In the genomic region with DNA sequence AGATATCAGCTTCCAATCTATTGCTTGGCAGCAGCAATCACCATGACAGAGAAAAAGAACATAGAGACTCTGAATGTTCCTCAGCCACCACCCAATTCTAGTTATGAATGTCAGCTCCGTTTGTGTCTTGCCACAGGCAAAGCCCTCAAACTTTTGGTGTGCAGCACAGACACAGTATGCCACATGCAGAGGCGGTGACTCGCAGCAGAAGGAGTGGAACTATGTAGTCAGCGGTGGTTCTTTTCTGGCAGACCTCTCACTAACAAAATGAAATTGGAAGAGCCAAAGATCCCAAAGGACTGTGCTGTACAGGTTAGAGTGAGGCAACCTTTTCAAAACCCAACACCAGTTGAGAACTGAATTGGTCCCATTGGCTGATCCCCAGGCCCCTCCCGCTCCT, we compare ENCODE assay signal across 1 cellular context.
TF ChIP-seq lines count a peak whose summit lies in the region.

No MANE protein-coding gene starts in this region.

TF ChIP-seq in IMR-90, 13 proteins besides CTCF, POLR2A, EP300 and RAD21 (continued from another document):
- TF ChIP-seq, protein P1, sequence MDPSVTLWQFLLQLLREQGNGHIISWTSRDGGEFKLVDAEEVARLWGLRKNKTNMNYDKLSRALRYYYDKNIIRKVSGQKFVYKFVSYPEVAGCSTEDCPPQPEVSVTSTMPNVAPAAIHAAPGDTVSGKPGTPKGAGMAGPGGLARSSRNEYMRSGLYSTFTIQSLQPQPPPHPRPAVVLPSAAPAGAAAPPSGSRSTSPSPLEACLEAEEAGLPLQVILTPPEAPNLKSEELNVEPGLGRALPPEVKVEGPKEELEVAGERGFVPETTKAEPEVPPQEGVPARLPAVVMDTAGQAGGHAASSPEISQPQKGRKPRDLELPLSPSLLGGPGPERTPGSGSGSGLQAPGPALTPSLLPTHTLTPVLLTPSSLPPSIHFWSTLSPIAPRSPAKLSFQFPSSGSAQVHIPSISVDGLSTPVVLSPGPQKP (IDR thresholded peaks at IDR 0.05; ENCODE audit: borderline replicate concordance, low read depth, low read length) = no peak
- TF ChIP-seq MAFK (IDR thresholded peaks at IDR 0.05; ENCODE audit: low read depth, low read length) = no peak
- TF ChIP-seq MAZ (IDR thresholded peaks at IDR 0.05; ENCODE audit: borderline replicate concordance, low read depth, low read length) = no peak
- TF ChIP-seq SMC3 (IDR thresholded peaks at IDR 0.05; ENCODE audit: low read depth, low read length) = no peak
- TF ChIP-seq RCOR1 (IDR thresholded peaks at IDR 0.05; ENCODE audit: insufficient replicate concordance, low read length) = no peak
- no peak for TF ChIP-seq CHD1 (IDR thresholded peaks at IDR 0.05; ENCODE audit: low read depth, low read length)
- no peak for TF ChIP-seq NFE2L2 (IDR thresholded peaks at IDR 0.05; ENCODE audit: low read depth, low read length)
- TF ChIP-seq FOS (IDR thresholded peaks at IDR 0.05; ENCODE audit: low read depth, low read length) = no peak
